16 cellular contexts compared by ENCODE assay signal in the genomic region with DNA sequence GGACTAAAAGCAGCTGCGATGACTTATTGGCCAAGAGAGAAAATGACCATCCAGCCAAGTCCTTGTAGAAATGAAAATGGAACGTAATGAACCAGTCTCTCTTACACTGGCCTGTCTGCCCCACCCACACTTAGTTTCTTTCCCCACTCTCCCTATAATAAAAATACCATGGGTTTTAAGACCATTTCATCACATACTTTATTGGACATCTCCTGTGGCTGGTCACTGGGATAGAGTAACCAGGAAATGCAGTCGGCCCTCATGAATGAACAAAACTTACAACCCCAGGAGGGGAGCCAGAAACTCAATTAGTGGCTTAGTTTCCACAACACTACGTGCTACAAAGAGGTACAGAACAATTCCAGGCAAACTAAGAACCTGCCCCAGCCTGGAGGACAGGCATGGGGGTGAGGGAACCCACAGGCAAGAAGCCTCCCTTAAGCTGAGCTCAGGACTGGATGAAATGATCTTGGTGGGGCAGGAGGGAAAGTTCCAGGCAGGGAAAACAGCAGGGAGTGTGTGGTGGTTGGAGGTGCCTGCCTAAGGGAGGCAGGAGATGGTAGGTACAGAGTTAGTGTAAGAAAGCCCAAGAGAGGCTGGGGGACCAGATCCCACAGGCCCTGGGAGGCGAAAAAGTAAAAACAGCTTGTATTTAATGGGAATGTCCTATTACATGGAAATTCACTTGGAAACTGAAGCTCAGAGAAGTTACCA. TPM values are rescaled to one million over a fixed set of nuclear protein-coding genes. Genes with fewer than 3 reads are reported as not detected.
A peak's percentile ranks its signal among the peaks of the same experiment; 100 is the strongest.
DNase-seq lines count a peak whose midpoint lies in the region; ATAC-seq and TF ChIP-seq lines count a peak whose summit lies in the region.
"Had no signal": no experiment of that assay in that cellular context is flagged by ENCODE, and none has a peak within 500 bp of the region (broad histone marks: within the 10 kb centered on the region; RNA-seq: fewer than 3 reads in every experiment).

No MANE protein-coding gene starts in this region.

- H3K36me3 Mint-ChIP-seq in activated T-cell treated with anti-CD3 and anti-CD28 coated beads, Interleukin-2, amount 50 U/mL, for 4 hours (ENCODE audit: insufficient read depth) = no peaks in the 10 kb centered on the region
- H3K36me3 Mint-ChIP-seq in activated T-helper 2 cell treated with anti-CD3 and anti-CD28 coated beads, Interferon-gamma antibody, Interleukin-2, Interleukin-4, amounts not matched to agents 10 μg/mL and 5 μg/mL and 100 μg/mL, durations not matched to agents 14 hours and 24 hours and 36 hours (ENCODE audit: low read depth) = peaks cover 66% of the 10 kb centered on the region
- H3K36me3 Mint-ChIP-seq in neural progenitor cell = peaks cover 35% of the 10 kb centered on the region
- H3K36me3 Mint-ChIP-seq: activated naive CD4-positive, alpha-beta T cell treated with anti-CD3 and anti-CD28 coated beads, Interleukin-2, amount 50 U/mL, for 24 hours had no signal

- H3K27ac ChIP-seq in GM23248 (no peak overlapping the region), neural progenitor cell (peak overlapping the region; percentile 53), brain microvascular endothelial cell (no peak overlapping the region)
- H3K27ac ChIP-seq: parathyroid adenoma had no signal

- H3K79me2 ChIP-seq in GM23248 (ENCODE audit: insufficient read depth) (no peaks in the 10 kb centered on the region), neural progenitor cell (ENCODE audit: low read depth) (no peaks in the 10 kb centered on the region)
- H3K79me2 ChIP-seq: parathyroid adenoma had no signal

- H3K9me3 Mint-ChIP-seq in activated T-cell treated with anti-CD3 and anti-CD28 coated beads, Interleukin-2, amount 50 U/mL, for 4 hours = no peaks in the 10 kb centered on the region
- H3K9me3 Mint-ChIP-seq in activated T-helper 2 cell treated with anti-CD3 and anti-CD28 coated beads, Interferon-gamma antibody, Interleukin-2, Interleukin-4, amounts not matched to agents 10 μg/mL and 5 μg/mL and 100 μg/mL, durations not matched to agents 14 hours and 24 hours and 36 hours = no peaks in the 10 kb centered on the region
- no peaks in the 10 kb centered on the region for H3K9me3 Mint-ChIP-seq in neural progenitor cell
- H3K9me3 Mint-ChIP-seq: activated naive CD4-positive, alpha-beta T cell treated with anti-CD3 and anti-CD28 coated beads, Interleukin-2, amount 50 U/mL, for 24 hours had no signal

- DNase-seq in activated T-cell treated with anti-CD3 and anti-CD28 coated beads, Interleukin-2, amount 50 U/mL, for 4 hours = no peak
- DNase-seq in activated T-cell treated with anti-CD3 and anti-CD28 coated beads, Interleukin-2, amount 50 U/mL, for 1 hour = no peak
- DNase-seq in GM23248 (peak; percentile 27), neural progenitor cell (ENCODE audit: low spot score) (no peak), iPS-NIHi11 (ENCODE audit: low spot score) (no peak), brain microvascular endothelial cell (no peak)
- DNase-seq in activated T-helper 2 cell treated with anti-CD3 and anti-CD28 coated beads, Interferon-gamma antibody, Interleukin-2, Interleukin-4, amounts not matched to agents 10 μg/mL and 5 μg/mL and 100 μg/mL, durations not matched to agents 14 hours and 24 hours and 36 hours (ENCODE audit: low spot score) = no peak
- DNase-seq: activated CD4-positive, alpha-beta T cell treated with anti-CD3 and anti-CD28 coated beads for 48 hours; caudate nucleus; islet precursor cell; NCI-H2081; NCI-H748 treated with DMSO at 0.1 percent for 48 hours; RPMI8226 had no signal

- no peaks in the 10 kb centered on the region for H3K9me2 ChIP-seq in GM23248 (ENCODE audit: insufficient read depth)

- no peak for ATAC-seq in activated T-cell treated with anti-CD3 and anti-CD28 coated beads, Interleukin-2, amount 50 U/mL, for 4 hours
- no peak for ATAC-seq in HG02588 (IDR thresholded peaks at IDR 0.05; ENCODE audit: unreplicated experiment)

- H3K4me2 ChIP-seq in GM23248 (ENCODE audit: unreplicated experiment) (no peak overlapping the region), neural progenitor cell (no peak overlapping the region)

- H3K9me3 ChIP-seq in GM23248 (ENCODE audit: low read depth) (no peaks in the 10 kb centered on the region), neural progenitor cell (ENCODE audit: low read depth) (no peaks in the 10 kb centered on the region)

- intact Hi-C loops in activated T-helper 2 cell treated with anti-CD3 and anti-CD28 coated beads, Interferon-gamma antibody, Interleukin-2, Interleukin-4, amounts not matched to agents 10 μg/mL and 5 μg/mL and 100 μg/mL, durations not matched to agents 14 hours and 24 hours and 36 hours (cut with micrococcal nuclease) = no loop called here

- no peaks in the 10 kb centered on the region for H4K20me1 ChIP-seq in GM23248 (ENCODE audit: insufficient read depth)
- H4K20me1 ChIP-seq in neural progenitor cell (ENCODE audit: low read depth) = peaks cover 21% of the 10 kb centered on the region

- peak overlapping the region; percentile 22 for H3K4me3 Mint-ChIP-seq in activated T-cell treated with anti-CD3 and anti-CD28 coated beads, Interleukin-2, amount 50 U/mL, for 4 hours
- no peak overlapping the region for H3K4me3 Mint-ChIP-seq in activated T-helper 2 cell treated with anti-CD3 and anti-CD28 coated beads, Interferon-gamma antibody, Interleukin-2, Interleukin-4, amounts not matched to agents 10 μg/mL and 5 μg/mL and 100 μg/mL, durations not matched to agents 14 hours and 24 hours and 36 hours (ENCODE audit: low read depth)
- peak overlapping the region; percentile 24 for H3K4me3 Mint-ChIP-seq in neural progenitor cell
- H3K4me3 Mint-ChIP-seq: activated naive CD4-positive, alpha-beta T cell treated with anti-CD3 and anti-CD28 coated beads, Interleukin-2, amount 50 U/mL, for 24 hours had no signal

- H3K4me1 Mint-ChIP-seq in activated T-cell treated with anti-CD3 and anti-CD28 coated beads, Interleukin-2, amount 50 U/mL, for 4 hours (ENCODE audit: low read depth) = peaks cover 23% of the 10 kb centered on the region
- H3K4me1 Mint-ChIP-seq in activated T-helper 2 cell treated with anti-CD3 and anti-CD28 coated beads, Interferon-gamma antibody, Interleukin-2, Interleukin-4, amounts not matched to agents 10 μg/mL and 5 μg/mL and 100 μg/mL, durations not matched to agents 14 hours and 24 hours and 36 hours (ENCODE audit: low read depth) = peaks cover 35% of the 10 kb centered on the region
- no peaks in the 10 kb centered on the region for H3K4me1 Mint-ChIP-seq in neural progenitor cell

- in situ Hi-C loops in GM23248 (cut with MboI) (no loop called here), brain microvascular endothelial cell (cut with HindIII; ENCODE audit: low pct_ligation_motif_present, low sequenced_read_pairs) (no loop called here)

- no peaks in the 10 kb centered on the region for H3K36me3 ChIP-seq in GM23248 (ENCODE audit: low read depth)
- H3K36me3 ChIP-seq in neural progenitor cell = peaks cover 20% of the 10 kb centered on the region
- H3K36me3 ChIP-seq in brain microvascular endothelial cell (replicated peaks) = no peaks in the 10 kb centered on the region

- H3K27me3 ChIP-seq in GM23248 (replicated peaks; ENCODE audit: insufficient read depth) (no peaks in the 10 kb centered on the region), neural progenitor cell (no peaks in the 10 kb centered on the region), brain microvascular endothelial cell (replicated peaks) (no peaks in the 10 kb centered on the region)

- 81 to 87% methylated on average over 5 of the region's 5 CpGs for WGBS in GM23248 (ENCODE audit: low coverage in 1 of 2, low lambda C conversion rate in 2 of 2, missing lambda C conversion rate in 2 of 2), 2 experiments

- H3F3A ChIP-seq in GM23248 (ENCODE audit: insufficient read depth) (no peaks in the 10 kb centered on the region), neural progenitor cell (ENCODE audit: low read depth) (peaks cover 11% of the 10 kb centered on the region)

- no peak for TF ChIP-seq CTCF in neural progenitor cell (IDR thresholded peaks at IDR 0.05)
- TF ChIP-seq CTCF in brain microvascular endothelial cell (IDR thresholded peaks at IDR 0.05; ENCODE audit: low read depth, low read length, missing control alignments) = no peak

- H3K4me1 ChIP-seq in GM23248 (ENCODE audit: insufficient read depth) = no peaks in the 10 kb centered on the region
- H3K4me1 ChIP-seq in neural progenitor cell = no peaks in the 10 kb centered on the region
- H3K4me1 ChIP-seq: parathyroid adenoma had no signal

- H3K4me3 ChIP-seq in GM23248 (no peak overlapping the region), neural progenitor cell (no peak overlapping the region), brain microvascular endothelial cell (ENCODE audit: low read depth, low read length) (no peak overlapping the region)

- H3K27me3 Mint-ChIP-seq in activated T-cell treated with anti-CD3 and anti-CD28 coated beads, Interleukin-2, amount 50 U/mL, for 4 hours (ENCODE audit: low read depth) = no peaks in the 10 kb centered on the region
- H3K27me3 Mint-ChIP-seq in activated T-helper 2 cell treated with anti-CD3 and anti-CD28 coated beads, Interferon-gamma antibody, Interleukin-2, Interleukin-4, amounts not matched to agents 10 μg/mL and 5 μg/mL and 100 μg/mL, durations not matched to agents 14 hours and 24 hours and 36 hours (ENCODE audit: low read depth) = no peaks in the 10 kb centered on the region
- H3K27me3 Mint-ChIP-seq in neural progenitor cell (ENCODE audit: insufficient read depth, low read depth) = no peaks in the 10 kb centered on the region
- H3K27me3 Mint-ChIP-seq: activated naive CD4-positive, alpha-beta T cell treated with anti-CD3 and anti-CD28 coated beads, Interleukin-2, amount 50 U/mL, for 24 hours had no signal

- H3K9ac ChIP-seq in GM23248 (no peak overlapping the region), neural progenitor cell (no peak overlapping the region)
- H3K9ac ChIP-seq: parathyroid adenoma had no signal

- H2AFZ ChIP-seq in GM23248 = no peak overlapping the region
- H2AFZ ChIP-seq in neural progenitor cell (replicated peaks) = no peak overlapping the region
- H2AFZ ChIP-seq: parathyroid adenoma had no signal

- peak overlapping the region; percentile 47 for H3K27ac Mint-ChIP-seq in activated T-helper 2 cell treated with anti-CD3 and anti-CD28 coated beads, Interferon-gamma antibody, Interleukin-2, Interleukin-4, amounts not matched to agents 10 μg/mL and 5 μg/mL and 100 μg/mL, durations not matched to agents 14 hours and 24 hours and 36 hours
- no peak overlapping the region for H3K27ac Mint-ChIP-seq in neural progenitor cell
- H3K27ac Mint-ChIP-seq: activated naive CD4-positive, alpha-beta T cell treated with anti-CD3 and anti-CD28 coated beads, Interleukin-2, amount 50 U/mL, for 24 hours had no signal

RNA-seq across cellular contexts. Expression of gene MKI67, which starts 29.6 kb away (rescaled TPM):
- 1 to 10 TPM; 5.4 to 5.7 (median 5.4) TPM for total RNA-seq in activated T-cell treated with anti-CD3 and anti-CD28 coated beads, Interleukin-2, amount 50 U/mL, for 4 hours
- 9.5 and 12.2 TPM in 2 replicates for total RNA-seq in GM23248 (2014; rRNA removed; shearing (Covaris generic))
- polyA plus RNA-seq in GM23248 (2016; fragmentation: Nextera tagmentation; extraction: Ambion mirVana) = 19.5 and 22.5 TPM in 2 replicates
- 163 and 165 TPM in 2 replicates for total RNA-seq in activated T-helper 2 cell treated with anti-CD3 and anti-CD28 coated beads, Interferon-gamma antibody, Interleukin-2, Interleukin-4, amounts not matched to agents 10 μg/mL and 5 μg/mL and 100 μg/mL, durations not matched to agents 14 hours and 24 hours and 36 hours
- 65.8 and 71.3 TPM in 2 replicates for total RNA-seq in neural progenitor cell (ENCODE audit: low replicate concordance)
